Comparison of ENCODE assay signal across 8 cellular contexts in the genomic region with DNA sequence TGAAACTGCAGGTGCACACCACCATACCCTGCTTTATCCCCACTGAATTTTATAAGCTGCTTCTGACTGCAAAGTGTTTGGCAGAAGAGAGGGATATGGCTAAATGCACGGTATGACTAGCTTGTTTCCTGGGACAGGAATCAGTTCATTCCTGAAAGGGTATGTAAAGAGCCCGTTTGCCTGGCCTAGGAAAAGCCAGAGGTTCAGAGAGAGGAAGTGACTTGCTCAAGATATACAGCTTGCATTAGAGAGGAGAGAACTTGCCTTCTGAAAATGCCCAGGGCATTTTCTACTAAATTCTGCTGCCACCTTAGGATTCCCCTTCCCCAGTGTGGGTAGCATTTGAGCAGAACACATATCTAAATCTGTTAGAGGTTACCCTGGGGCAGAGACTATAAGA. TPM values are rescaled to one million over a fixed set of nuclear protein-coding genes. Genes with fewer than 3 reads are reported as not detected.
DNase-seq lines count a peak whose midpoint lies in the region; ATAC-seq and TF ChIP-seq lines count a peak whose summit lies in the region.

No MANE protein-coding gene starts in this region.

- no peak overlapping the region for H4K5ac ChIP-seq in IMR-90 (ENCODE audit: low read depth, low read length)

- H2BK120ac ChIP-seq in IMR-90 (ENCODE audit: low read depth, low read length), result no peak overlapping the region

- H4K91ac ChIP-seq in IMR-90 (ENCODE audit: insufficient read depth, low read depth, low read length), result no peak overlapping the region

- 63% methylated on average over 1 of the region's 2 CpGs; no CpG with 5 or more reads in 1 of the 2 experiments for WGBS in IMR-90 (ENCODE audit: extremely low coverage in 2 of 2, insufficient read length in 1 of 2), 2 experiments

- in situ Hi-C loops in IMR-90 (cut with MboI; ENCODE audit: low sequenced_read_pairs), result no loop called here

- H3K9me3 Mint-ChIP-seq in activated T-helper 2 cell treated with anti-CD3 and anti-CD28 coated beads, Interferon-gamma antibody, Interleukin-2, Interleukin-4, amounts not matched to agents 10 μg/mL and 5 μg/mL and 100 μg/mL, durations not matched to agents 14 hours and 24 hours and 36 hours, result no peaks in the 10 kb centered on the region
- no peaks in the 10 kb centered on the region for H3K9me3 Mint-ChIP-seq in activated T-cell treated with anti-CD3 and anti-CD28 coated beads, Interleukin-2, amount 50 U/mL, for 72 hours

- H3K36me3 ChIP-seq in IMR-90 (ENCODE audit: control insufficient read depth, insufficient read depth, low read length), result no peaks in the 10 kb centered on the region
- no peaks in the 10 kb centered on the region for H3K36me3 ChIP-seq in duodenal mucosa (ENCODE audit: control insufficient read depth in 1 of 2, insufficient read depth in 2 of 2, low read length in 2 of 2)
- no peaks in the 10 kb centered on the region for H3K36me3 ChIP-seq in neutrophil

- DNase-seq in IMR-90 (peak; percentile 16), cerebellar nuclear complex (lab: John Stamatoyannopoulos, UW) (no peak), left lobe of liver (ENCODE audit: low spot score) (no peak)
- no peak for DNase-seq in activated T-helper 2 cell treated with anti-CD3 and anti-CD28 coated beads, Interferon-gamma antibody, Interleukin-2, Interleukin-4, amounts not matched to agents 10 μg/mL and 5 μg/mL and 100 μg/mL, durations not matched to agents 14 hours and 24 hours and 36 hours (ENCODE audit: low spot score)
- no peak for DNase-seq in activated T-cell treated with anti-CD3 and anti-CD28 coated beads, Interleukin-2, amount 50 U/mL, for 72 hours

- H3K4me1 ChIP-seq in IMR-90 (ENCODE audit: control insufficient read depth, insufficient read depth, low read length), result no peaks in the 10 kb centered on the region
- peaks cover 6 to 16% of the 10 kb centered on the region in 2 donors for H3K4me1 ChIP-seq in duodenal mucosa (ENCODE audit: control insufficient read depth in 1 of 2, insufficient read depth in 2 of 2, low read length in 2 of 2)
- peaks cover 34 to 38% of the 10 kb centered on the region in 2 experiments for H3K4me1 ChIP-seq in neutrophil (ENCODE audit: control insufficient read depth in 1 of 2, insufficient read depth in 1 of 2, low read depth in 1 of 2, low read length in 1 of 2)

- H4K8ac ChIP-seq in IMR-90 (ENCODE audit: low read depth in 2 of 2, low read length in 2 of 2), result no peak overlapping the region

- POLR2A ChIA-PET in IMR-90 (lab: Charles Lee; ENCODE audit: unreplicated experiment), result no interaction called here

- no peaks in the 10 kb centered on the region for H3K27me3 ChIP-seq in IMR-90 (ENCODE audit: control insufficient read depth, insufficient read depth, low read length)
- no peaks in the 10 kb centered on the region for H3K27me3 ChIP-seq in duodenal mucosa (ENCODE audit: control insufficient read depth in 1 of 2, insufficient read depth in 2 of 2, low read length in 2 of 2)
- H3K27me3 ChIP-seq in neutrophil, result peaks cover 14% of the 10 kb centered on the region

- no peaks in the 10 kb centered on the region for H3K36me3 Mint-ChIP-seq in activated T-helper 2 cell treated with anti-CD3 and anti-CD28 coated beads, Interferon-gamma antibody, Interleukin-2, Interleukin-4, amounts not matched to agents 10 μg/mL and 5 μg/mL and 100 μg/mL, durations not matched to agents 14 hours and 24 hours and 36 hours (ENCODE audit: low read depth)
- H3K36me3 Mint-ChIP-seq in activated T-cell treated with anti-CD3 and anti-CD28 coated beads, Interleukin-2, amount 50 U/mL, for 72 hours (ENCODE audit: insufficient read depth in 2 of 2), result no peaks in the 10 kb centered on the region

- H3K79me1 ChIP-seq in IMR-90 (ENCODE audit: low read depth in 1 of 2, low read length in 2 of 2), result no peaks in the 10 kb centered on the region

- no peaks in the 10 kb centered on the region for H3K9me1 ChIP-seq in IMR-90 (ENCODE audit: insufficient read depth, low read length)

- no peak overlapping the region for H2AK9ac ChIP-seq in IMR-90 (replicated peaks; ENCODE audit: low read depth, low read length, poor library complexity)

- H3K4me2 ChIP-seq in IMR-90 (ENCODE audit: low read depth, low read length), result no peak overlapping the region

- H2BK15ac ChIP-seq in IMR-90 (ENCODE audit: low read depth, low read length), result no peak overlapping the region

- TF ChIP-seq CTCF in IMR-90 (conservative IDR thresholded peaks at IDR 0.05; ENCODE audit: low read depth, low read length) (no peak), neutrophil (IDR thresholded peaks at IDR 0.05) (no peak)

- no peak overlapping the region for H2AFZ ChIP-seq in IMR-90 (replicated peaks; ENCODE audit: low read length, poor library complexity)

- no peak overlapping the region for H3K4me3 Mint-ChIP-seq in activated T-helper 2 cell treated with anti-CD3 and anti-CD28 coated beads, Interferon-gamma antibody, Interleukin-2, Interleukin-4, amounts not matched to agents 10 μg/mL and 5 μg/mL and 100 μg/mL, durations not matched to agents 14 hours and 24 hours and 36 hours (ENCODE audit: low read depth)
- no peak overlapping the region for H3K4me3 Mint-ChIP-seq in activated T-cell treated with anti-CD3 and anti-CD28 coated beads, Interleukin-2, amount 50 U/mL, for 72 hours

- no TSS peak for BruUV-seq in IMR-90 (replicated peaks; lab: Mats Ljungman, UMichigan)

- no peak for TF ChIP-seq POLR2A in IMR-90 (IDR thresholded peaks at IDR 0.05; ENCODE audit: low read depth, low read length)

- H3K4me1 Mint-ChIP-seq in activated T-helper 2 cell treated with anti-CD3 and anti-CD28 coated beads, Interferon-gamma antibody, Interleukin-2, Interleukin-4, amounts not matched to agents 10 μg/mL and 5 μg/mL and 100 μg/mL, durations not matched to agents 14 hours and 24 hours and 36 hours (ENCODE audit: low read depth), result peaks cover 14% of the 10 kb centered on the region
- peaks cover 6% of the 10 kb centered on the region for H3K4me1 Mint-ChIP-seq in activated T-cell treated with anti-CD3 and anti-CD28 coated beads, Interleukin-2, amount 50 U/mL, for 72 hours (ENCODE audit: low read depth)

- ATAC-seq in GM18868 (IDR thresholded peaks at IDR 0.05; ENCODE audit: unreplicated experiment) (peak; percentile 29), IMR-90 (ENCODE audit: low read depth) (no peak), left lobe of liver (no peak)
- ATAC-seq in activated T-cell treated with anti-CD3 and anti-CD28 coated beads, Interleukin-2, amount 50 U/mL, for 72 hours (replicated peaks in 1 of 2), result no peak

- no peak overlapping the region for H3K56ac ChIP-seq in IMR-90 (ENCODE audit: extremely low read depth, insufficient read depth, low read length)

- no peak overlapping the region for H3K4ac ChIP-seq in IMR-90 (ENCODE audit: low read depth, low read length)

- H3K4me3 ChIP-seq in IMR-90 (ENCODE audit: insufficient read depth, low read depth, low read length) (no peak overlapping the region), duodenal mucosa (ENCODE audit: low read depth in 1 of 2, low read length in 2 of 2) (no peak overlapping the region), neutrophil (ENCODE audit: low read depth in 1 of 2, low read length in 1 of 2) (no peak overlapping the region)

- H3K18ac ChIP-seq in IMR-90 (ENCODE audit: low read depth, low read length), result no peak overlapping the region

- no peak overlapping the region for H2BK20ac ChIP-seq in IMR-90 (ENCODE audit: low read depth, low read length)

- H3K27ac ChIP-seq in IMR-90 (ENCODE audit: insufficient read depth, low read length) (no peak overlapping the region), duodenal mucosa (ENCODE audit: low read depth, low read length) (peak overlapping the region; percentile 30), neutrophil (peak overlapping the region; percentile 67)

- H3K9ac ChIP-seq in IMR-90 (ENCODE audit: low read depth, low read length) (no peak overlapping the region), duodenal mucosa (ENCODE audit: low read depth in 1 of 2, low read length in 2 of 2) (peak overlapping the region in 1 of 2 donors; percentile 29)

- no peaks in the 10 kb centered on the region for H3K27me3 Mint-ChIP-seq in activated T-helper 2 cell treated with anti-CD3 and anti-CD28 coated beads, Interferon-gamma antibody, Interleukin-2, Interleukin-4, amounts not matched to agents 10 μg/mL and 5 μg/mL and 100 μg/mL, durations not matched to agents 14 hours and 24 hours and 36 hours (ENCODE audit: low read depth)
- peaks cover 7% of the 10 kb centered on the region for H3K27me3 Mint-ChIP-seq in activated T-cell treated with anti-CD3 and anti-CD28 coated beads, Interleukin-2, amount 50 U/mL, for 72 hours (ENCODE audit: low read depth)

- H2BK5ac ChIP-seq in IMR-90 (ENCODE audit: low read depth, low read length, poor library complexity, severe bottlenecking), result no peak overlapping the region

- no peaks in the 10 kb centered on the region for H4K20me1 ChIP-seq in IMR-90 (ENCODE audit: insufficient read depth, low read length)

- dilution Hi-C loops in IMR-90 (cut with HindIII; ENCODE audit: low sequenced_read_pairs, unreplicated experiment), result no loop called here

- H3K14ac ChIP-seq in IMR-90 (replicated peaks; ENCODE audit: low read depth, low read length), result no peak overlapping the region

- H2AK5ac ChIP-seq in IMR-90 (ENCODE audit: low read depth, low read length), result no peak overlapping the region

- no peak overlapping the region for H3K23ac ChIP-seq in IMR-90 (ENCODE audit: low read depth, low read length)

- intact Hi-C loops in IMR-90 (cut with micrococcal nuclease), result no loop called here
- intact Hi-C loops in activated T-helper 2 cell treated with anti-CD3 and anti-CD28 coated beads, Interferon-gamma antibody, Interleukin-2, Interleukin-4, amounts not matched to agents 10 μg/mL and 5 μg/mL and 100 μg/mL, durations not matched to agents 14 hours and 24 hours and 36 hours (cut with micrococcal nuclease), result no loop called here

- no peak overlapping the region for H3K27ac Mint-ChIP-seq in activated T-helper 2 cell treated with anti-CD3 and anti-CD28 coated beads, Interferon-gamma antibody, Interleukin-2, Interleukin-4, amounts not matched to agents 10 μg/mL and 5 μg/mL and 100 μg/mL, durations not matched to agents 14 hours and 24 hours and 36 hours
- H3K27ac Mint-ChIP-seq in activated T-cell treated with anti-CD3 and anti-CD28 coated beads, Interleukin-2, amount 50 U/mL, for 72 hours, result no peak overlapping the region

- no peak for TF ChIP-seq RAD21 in IMR-90 (IDR thresholded peaks at IDR 0.05; ENCODE audit: low read length)

- H3K9me3 ChIP-seq in IMR-90 (ENCODE audit: control insufficient read depth, insufficient read depth, low read length) (no peaks in the 10 kb centered on the region), duodenal mucosa (ENCODE audit: control insufficient read depth in 1 of 2, low read length in 2 of 2) (no peaks in the 10 kb centered on the region), neutrophil (no peaks in the 10 kb centered on the region)

- CTCF ChIA-PET in IMR-90 (lab: Yijun Ruan, JAX), result interaction anchor here (0.5 kb wide), 1 partner anchor 109 kb away, joined by 4 read pairs; no protein-coding TSS in a partner anchor

RNA-seq across cellular contexts. Expression of a gene that starts 0.7 kb away (rescaled TPM):
- total RNA-seq in IMR-90 (2012; rRNA removed) (0.83 and 0.90 TPM in 2 replicates), left lobe of liver (9.4 TPM)
- 0.24 and 0.34 TPM in 2 replicates for polyA plus RNA-seq in IMR-90 (2012; rRNA removed)
- polyA plus RNA-seq in IMR-90 (2012; cell fraction: cytosol; rRNA removed), result 0.11 and 0.17 TPM in 2 replicates
- polyA plus RNA-seq in IMR-90 (2012; cell fraction: nucleus; rRNA removed; ENCODE audit: low replicate concordance), result 0.11 and 0.47 TPM in 2 replicates
- total RNA-seq in activated T-helper 2 cell treated with anti-CD3 and anti-CD28 coated beads, Interferon-gamma antibody, Interleukin-2, Interleukin-4, amounts not matched to agents 10 μg/mL and 5 μg/mL and 100 μg/mL, durations not matched to agents 14 hours and 24 hours and 36 hours, result 2.0 and 2.8 TPM in 2 replicates
- total RNA-seq in activated T-cell treated with anti-CD3 and anti-CD28 coated beads, Interleukin-2, amount 50 U/mL, for 72 hours, result 1 to 10 TPM; 1.8 to 3.1 TPM
